21 cellular contexts compared by ENCODE assay signal in the genomic region with DNA sequence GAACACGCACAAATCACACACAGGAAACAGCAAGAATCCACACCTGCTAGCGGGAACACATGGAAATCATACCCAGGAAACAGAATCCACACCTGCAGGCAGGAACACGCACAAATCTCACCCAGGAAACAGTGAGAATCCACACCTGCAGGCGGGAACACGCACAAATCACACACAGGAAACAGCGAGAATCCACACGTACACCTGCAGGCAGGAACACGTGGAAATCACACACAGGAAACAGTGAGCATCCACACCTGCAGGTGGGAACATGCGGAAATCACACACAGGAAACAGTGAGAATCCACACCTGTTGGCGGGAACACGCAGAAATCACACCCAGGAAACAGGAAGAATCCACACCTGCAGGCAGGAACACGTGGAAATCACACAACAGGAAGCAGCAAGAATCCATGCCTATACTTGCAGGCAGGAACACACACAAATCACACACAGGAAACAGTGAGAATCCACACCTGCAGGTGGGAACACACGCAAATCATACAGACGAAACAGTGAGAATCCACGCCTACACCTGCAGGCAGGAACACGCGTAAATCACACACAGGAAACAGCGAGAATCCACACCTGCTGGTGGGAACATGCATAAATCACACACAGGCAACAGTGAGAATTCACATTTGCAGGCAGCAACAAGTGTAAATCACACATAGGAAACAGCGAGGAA.
"Had no signal": no experiment of that assay in that cellular context is flagged by ENCODE, and none has a peak within 500 bp of the region (broad histone marks: within the 10 kb centered on the region; RNA-seq: fewer than 3 reads in every experiment).

No MANE protein-coding gene starts in this region.

- H3K4me3 Mint-ChIP-seq: activated CD8-positive, alpha-beta memory T cell treated with anti-CD3 and anti-CD28 coated beads, Interleukin-2, amount 10 ng/mL, durations not matched to agents 7 days and 5 days; activated naive CD4-positive, alpha-beta T cell treated with anti-CD3 and anti-CD28 coated beads for 36 hours; dendritic cell treated with granulocyte-macrophage colony-stimulating factor and Interleukin-4, amounts not matched to agents 40 ng/mL and 50 ng/mL, for 4 days; stimulated activated naive B cell treated with anti-CD40 and anti-IgM and Interleukin-4, amounts not matched to agents 10 μg/mL and 1 μg/mL and 100 μg/mL, for 72 hours; T-helper 17 cell had no signal

- DNase-seq: activated CD4-positive, alpha-beta T cell treated with anti-CD3 and anti-CD28 coated beads, Interleukin-2, amount 50 U/mL, for 4 hours; activated CD4-positive, CD25-positive, alpha-beta regulatory T cell treated with anti-CD3 and anti-CD28 coated beads, Interleukin-2, amount 50 U/mL, for 72 hours; activated CD8-positive, alpha-beta memory T cell treated with anti-CD3 and anti-CD28 coated beads, Interleukin-2, amount 10 ng/mL, durations not matched to agents 7 days and 5 days; activated naive CD4-positive, alpha-beta T cell treated with anti-CD3 and anti-CD28 coated beads for 36 hours; activated T-cell treated with anti-CD3 and anti-CD28 coated beads, Interleukin-2, amount 50 U/mL, for 1 hour; left lung; midbrain; sigmoid colon; stimulated activated CD4-positive, alpha-beta T cell treated with anti-CD3 and anti-CD28 coated beads, Interleukin-4, amount 100 ng/mL, for 4 hours; stimulated activated naive B cell treated with anti-CD40 and anti-IgM and Interleukin-4, amounts not matched to agents 10 μg/mL and 1 μg/mL and 100 μg/mL, for 72 hours; T-helper 17 cell; upper lobe of right lung had no signal

- H3K27me3 ChIP-seq: sigmoid colon, upper lobe of right lung had no signal

- ATAC-seq: activated CD8-positive, alpha-beta memory T cell treated with anti-CD3 and anti-CD28 coated beads, Interleukin-2, amount 10 ng/mL, durations not matched to agents 7 days and 5 days; left lung; stimulated activated naive B cell treated with anti-CD40 and anti-IgM and Interleukin-4, amounts not matched to agents 10 μg/mL and 1 μg/mL and 100 μg/mL, for 72 hours; T-helper 17 cell; upper lobe of right lung had no signal

- FAIRE-seq: astrocyte, frontal cortex had no signal

- H3K27ac Mint-ChIP-seq: activated CD8-positive, alpha-beta memory T cell treated with anti-CD3 and anti-CD28 coated beads, Interleukin-2, amount 10 ng/mL, durations not matched to agents 7 days and 5 days; activated naive CD4-positive, alpha-beta T cell treated with anti-CD3 and anti-CD28 coated beads for 36 hours; activated T-helper 2 cell treated with anti-CD3 and anti-CD28 coated beads, Interferon-gamma antibody, Interleukin-2, Interleukin-4, amounts not matched to agents 10 μg/mL and 5 μg/mL and 100 μg/mL, durations not matched to agents 14 hours and 24 hours and 36 hours; dendritic cell treated with granulocyte-macrophage colony-stimulating factor and Interleukin-4, amounts not matched to agents 40 ng/mL and 50 ng/mL, for 4 days; stimulated activated naive B cell treated with anti-CD40 and anti-IgM and Interleukin-4, amounts not matched to agents 10 μg/mL and 1 μg/mL and 100 μg/mL, for 72 hours; T-helper 17 cell had no signal

- H3K4me3 ChIP-seq: adrenal gland, breast epithelium, left lung, sigmoid colon, thoracic aorta, upper lobe of right lung had no signal

- H3K4me1 ChIP-seq: adrenal gland, breast epithelium, sigmoid colon had no signal

- H3K36me3 ChIP-seq: adrenal gland, breast epithelium, left lung, sigmoid colon, thoracic aorta, upper lobe of right lung had no signal

- H3K27me3 Mint-ChIP-seq: T-helper 17 cell had no signal

- H3K27ac ChIP-seq: adrenal gland, breast epithelium, epithelial cell of prostate, left lung, sigmoid colon, thoracic aorta, upper lobe of right lung, VCaP had no signal

- H3K9me3 ChIP-seq: adrenal gland, breast epithelium, left lung, sigmoid colon, thoracic aorta, upper lobe of right lung had no signal
